14 cellular contexts compared by ENCODE assay signal in the genomic region with DNA sequence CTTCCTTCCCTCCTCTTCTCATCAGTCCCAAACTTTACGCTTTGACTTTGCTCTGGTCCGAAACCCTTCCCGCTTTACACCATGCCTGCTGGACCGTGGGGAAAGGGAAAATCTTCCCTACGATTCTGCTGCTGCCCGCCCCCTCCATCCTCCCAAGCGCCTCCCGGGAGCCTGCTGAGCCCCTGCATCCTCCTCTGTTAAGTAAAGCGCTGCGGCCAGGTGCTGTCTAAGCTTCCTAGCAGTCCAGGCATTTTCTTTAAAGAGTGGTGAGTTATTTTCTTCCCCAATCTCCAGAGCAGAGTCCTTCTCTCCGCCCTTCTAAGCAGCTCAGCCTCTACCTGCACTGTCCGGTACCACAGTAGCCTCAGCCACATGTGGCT.
"Had no signal": no experiment of that assay in that cellular context is flagged by ENCODE, and none has a peak within 500 bp of the region (broad histone marks: within the 10 kb centered on the region; RNA-seq: fewer than 3 reads in every experiment).

No MANE protein-coding gene starts in this region.

- H3K9me3 ChIP-seq: adrenal gland, gastrocnemius medialis, upper lobe of right lung had no signal

- H3K4me1 ChIP-seq: upper lobe of right lung had no signal

- H3K4me3 ChIP-seq: adrenal gland, gastrocnemius medialis, smooth muscle cell, upper lobe of right lung had no signal

- H3K36me3 ChIP-seq: adrenal gland, gastrocnemius medialis, upper lobe of right lung had no signal

- H3K27me3 ChIP-seq: adrenal gland, upper lobe of right lung had no signal

- H3K27ac ChIP-seq: gastrocnemius medialis, upper lobe of right lung had no signal

- H3K4me2 ChIP-seq: smooth muscle cell had no signal

- DNase-seq: activated CD4-positive, alpha-beta T cell treated with anti-CD3 and anti-CD28 coated beads, Interleukin-2, amount 50 U/mL, for 4 hours; activated CD8-positive, alpha-beta memory T cell treated with anti-CD3 and anti-CD28 coated beads for 24 hours; activated CD8-positive, alpha-beta memory T cell treated with anti-CD3 and anti-CD28 coated beads, Interleukin-2, amount 50 U/mL, for 4 hours; activated T-cell treated with anti-CD3 and anti-CD28 coated beads, Interleukin-2, amount 50 U/mL, for 24 hours; cerebellar nuclear complex; effector memory CD4-positive, alpha-beta T cell; left ventricle myocardium superior; stimulated activated CD4-positive, alpha-beta T cell treated with anti-CD3 and anti-CD28 coated beads, Interleukin-15, amount 100 ng/mL, for 24 hours; stimulated activated naive B cell treated with anti-CD40 and anti-IgM and Interleukin-4, amounts not matched to agents 10 μg/mL and 1 μg/mL and 100 μg/mL, for 72 hours; T-helper 9 cell; upper lobe of right lung had no signal
